26 cellular contexts compared by ENCODE assay signal in the genomic region with DNA sequence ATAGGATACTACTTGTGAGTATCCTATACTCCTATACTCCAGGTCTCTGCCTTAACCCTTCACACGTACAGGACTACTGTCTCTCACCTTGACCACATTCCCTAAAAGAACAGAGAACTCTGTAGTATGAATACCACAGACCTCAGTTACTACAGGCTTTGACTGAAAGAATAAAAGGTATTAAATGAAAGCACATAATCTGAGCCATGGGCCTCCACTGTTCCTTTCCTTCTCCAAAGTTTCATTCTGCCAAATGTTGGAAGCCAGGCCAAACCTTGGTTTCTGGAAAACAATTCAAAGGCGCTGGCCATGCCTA.
"Had no signal": no experiment of that assay in that cellular context is flagged by ENCODE, and none has a peak within 500 bp of the region (broad histone marks: within the 10 kb centered on the region; RNA-seq: fewer than 3 reads in every experiment).

No MANE protein-coding gene starts in this region.

- H3K9me3 ChIP-seq: pancreas, psoas muscle, thoracic aorta had no signal

- H3K27ac ChIP-seq: pancreas, psoas muscle, thoracic aorta had no signal

- H3K27ac Mint-ChIP-seq: activated B cell treated with CpG ODN at 0.5 μM for 24 hours; activated CD8-positive, alpha-beta T cell treated with anti-CD3 and anti-CD28 coated beads for 36 hours; activated naive CD4-positive, alpha-beta T cell treated with anti-CD3 and anti-CD28 coated beads, Interleukin-2, amount 50 U/mL, for 72 hours; memory B cell; naive thymus-derived CD8-positive, alpha-beta T cell; type B pancreatic cell had no signal

- FAIRE-seq: colon, endometrium, kidney, pancreas had no signal

- H3K4me1 Mint-ChIP-seq: activated B cell treated with CpG ODN at 0.5 μM for 24 hours had no signal

- DNase-seq: activated B cell treated with CpG ODN at 0.5 μM for 24 hours; activated CD4-positive, alpha-beta T cell treated with anti-CD3 and anti-CD28 coated beads, Interleukin-2, amount 50 U/mL, for 1 hour; activated CD8-positive, alpha-beta T cell treated with anti-CD3 and anti-CD28 coated beads for 36 hours; activated naive CD4-positive, alpha-beta T cell; activated T-cell treated with anti-CD3 and anti-CD28 coated beads, Interleukin-2, amount 50 U/mL, for 4 hours; dermis blood vessel endothelial cell; effector CD4-positive, alpha-beta T cell; head of caudate nucleus; hippocampal formation; kidney; left colon; naive thymus-derived CD8-positive, alpha-beta T cell; nucleus accumbens; pancreas; psoas muscle; stimulated activated CD4-positive, alpha-beta T cell treated with anti-CD3 and anti-CD28 coated beads, Interleukin-15, amount 100 ng/mL, for 24 hours; stimulated activated CD4-positive, alpha-beta T cell treated with anti-CD3 and anti-CD28 coated beads, Interleukin-2, amount 100 ng/mL, for 24 hours; stimulated activated naive CD4-positive, alpha-beta T cell; T-helper 2 cell had no signal

- ATAC-seq: activated CD8-positive, alpha-beta T cell treated with anti-CD3 and anti-CD28 coated beads for 36 hours; activated T-cell treated with anti-CD3 and anti-CD28 coated beads, Interleukin-2, amount 50 U/mL, for 4 hours; left colon; naive thymus-derived CD8-positive, alpha-beta T cell; pancreas; psoas muscle had no signal

- H3K4me3 Mint-ChIP-seq: activated B cell treated with CpG ODN at 0.5 μM for 24 hours; activated CD8-positive, alpha-beta T cell treated with anti-CD3 and anti-CD28 coated beads for 36 hours; activated T-cell treated with anti-CD3 and anti-CD28 coated beads, Interleukin-2, amount 50 U/mL, for 4 hours; memory B cell; naive thymus-derived CD8-positive, alpha-beta T cell; neural crest cell; type B pancreatic cell had no signal

- H3K4me3 ChIP-seq: pancreas, psoas muscle, thoracic aorta had no signal

- H3K27me3 ChIP-seq: pancreas had no signal

- H3K9me3 Mint-ChIP-seq: activated CD8-positive, alpha-beta T cell treated with anti-CD3 and anti-CD28 coated beads for 36 hours; activated naive CD4-positive, alpha-beta T cell treated with anti-CD3 and anti-CD28 coated beads, Interleukin-2, amount 50 U/mL, for 72 hours; activated T-cell treated with anti-CD3 and anti-CD28 coated beads, Interleukin-2, amount 50 U/mL, for 4 hours had no signal

- H3K27me3 Mint-ChIP-seq: activated CD8-positive, alpha-beta T cell treated with anti-CD3 and anti-CD28 coated beads for 36 hours; type B pancreatic cell had no signal

- H3K36me3 ChIP-seq: pancreas, thoracic aorta had no signal

- H3K4me1 ChIP-seq: pancreas had no signal

- H3K36me3 Mint-ChIP-seq: activated naive CD4-positive, alpha-beta T cell treated with anti-CD3 and anti-CD28 coated beads, Interleukin-2, amount 50 U/mL, for 72 hours; memory B cell had no signal
